ENCODE assay signal across 8 cellular contexts in genomic region chr12:132986001-132986884, GRCh38. TPM values are rescaled to one million over a fixed set of nuclear protein-coding genes. Genes with fewer than 3 reads are reported as not detected.
A peak's percentile ranks its signal among the peaks of the same experiment; 100 is the strongest.
DNase-seq lines count a peak whose midpoint lies in the region; ATAC-seq, FAIRE-seq and TF ChIP-seq lines count a peak whose summit lies in the region.

Gene ZNF26, plus strand, starts transcription at chr12:132986367. Its CDS starts 474 bp downstream, at chr12:132986841.

- FAIRE-seq in GM12892 (lab: Jason Lieb, UNC) = peak; percentile 98

- intact Hi-C loops in adrenal gland (cut with DNase I) (no loop called here), heart right ventricle (cut with DNase I) (loop anchor here in 8 of 10 donors (1.0 to 10.0 kb wide), 9 partner anchors 29 to 195 kb away; partner anchors contain the start of genes ZNF84 (in 7 of the 8), ZNF140 (in 3 of the 8), ZNF605 (in 2 of the 8) and ZNF268 (in 1 of the 8)), posterior cingulate gyrus (cut with DNase I) (loop anchor here (1.0 to 5.0 kb wide), 3 partner anchors 30 to 96 kb away; partner anchors contain the start of genes ZNF140, ZNF605 and ZNF84)

- peak within 1 kb of the TSS; percentile 62 to 86 (median 67) for H3K27ac ChIP-seq in adrenal gland
- peak within 1 kb of the TSS; percentile 44 to 92 (median 89) for H3K27ac ChIP-seq in heart right ventricle
- peak within 1 kb of the TSS; percentile 74 to 90 (median 88) for H3K27ac ChIP-seq in upper lobe of left lung

- peak; percentile 97 for ATAC-seq in HG02852 (IDR thresholded peaks at IDR 0.05; ENCODE audit: unreplicated experiment)
- ATAC-seq in heart right ventricle = peak; percentile 99 to 100 (median 100)
- ATAC-seq in upper lobe of left lung (ENCODE audit: low FRiP score in 2 of 2) = peak; percentile 99 to 100

- H3K9me3 ChIP-seq in adrenal gland (replicated peaks in 1 of 3) (peaks cover 0 to 5% (median 2%) of the 10 kb centered on the region in 3 donors), heart right ventricle (peaks cover 0 to 44% (median 11%) of the 10 kb centered on the region in 11 donors), upper lobe of left lung (peaks cover 7 to 28% (median 23%) of the 10 kb centered on the region in 4 donors)

- TF ChIP-seq EP300 in upper lobe of left lung (IDR thresholded peaks at IDR 0.05) = no peak

- H3K36me3 ChIP-seq in adrenal gland (replicated peaks in 1 of 2) = no peaks in the 10 kb centered on the region
- peaks cover 0 to 36% (median 17%) of the 10 kb centered on the region in 9 donors for H3K36me3 ChIP-seq in heart right ventricle
- peaks cover 0 to 18% (median 5%) of the 10 kb centered on the region in 4 donors for H3K36me3 ChIP-seq in upper lobe of left lung

- H3K4me3 ChIP-seq in adrenal gland = peak within 1 kb of the TSS; percentile 49 to 94 (median 85)
- H3K4me3 ChIP-seq in heart right ventricle = peak within 1 kb of the TSS; percentile 83 to 99 (median 94)
- H3K4me3 ChIP-seq in upper lobe of left lung = peak within 1 kb of the TSS; percentile 53 to 97 (median 75)

- peak; percentile 94 for TF ChIP-seq POLR2A in GM12892 (IDR thresholded peaks at IDR 0.05; ENCODE audit: low read depth, low read length)
- peak; percentile 30 to 67 for TF ChIP-seq POLR2A in adrenal gland (IDR thresholded peaks at IDR 0.05)
- TF ChIP-seq POLR2A in upper lobe of left lung (IDR thresholded peaks at IDR 0.05) = peak in 3 of 4 donors; percentile 15 to 75 (median 39)

- H3K27me3 ChIP-seq in adrenal gland (no peaks in the 10 kb centered on the region), heart right ventricle (no peaks in the 10 kb centered on the region), upper lobe of left lung (no peaks in the 10 kb centered on the region)

- DNase-seq in GM12892 (ENCODE audit: insufficient read length) = peak; percentile 87
- DNase-seq in NCI-H146 (lab: John Stamatoyannopoulos, UW) = peak; percentile 96
- DNase-seq in T-helper 1 cell = peak; percentile 68 to 94 (median 82)
- peak; percentile 89 to 95 (median 92) for DNase-seq in adrenal gland
- DNase-seq in heart right ventricle = peak; percentile 89 to 93
- peak; percentile 86 to 98 (median 90) for DNase-seq in posterior cingulate gyrus
- peak; percentile 91 to 96 for DNase-seq in upper lobe of left lung

- 0 to 2% (median 0%) methylated on average over 18 to 76 of the region's 76 CpGs for WGBS in adrenal gland, 4 donors
- WGBS in heart right ventricle, 2 donors = 1% methylated on average over 76 of the region's 76 CpGs
- WGBS in upper lobe of left lung, 2 donors = 1% methylated on average over 8 to 50 of the region's 76 CpGs

- no peak for TF ChIP-seq CTCF in adrenal gland (IDR thresholded peaks at IDR 0.05)
- TF ChIP-seq CTCF in heart right ventricle (IDR thresholded peaks at IDR 0.05) = no peak
- TF ChIP-seq CTCF in upper lobe of left lung (IDR thresholded peaks at IDR 0.05) = peak in 1 of 6 experiments; percentile 26

- H3K4me1 ChIP-seq in adrenal gland (replicated peaks in 1 of 2) (peaks cover 4 to 10% of the 10 kb centered on the region in 2 donors), heart right ventricle (peaks cover 0 to 23% (median 14%) of the 10 kb centered on the region in 9 donors), upper lobe of left lung (peaks cover 8 to 24% (median 13%) of the 10 kb centered on the region in 4 donors)

RNA-seq across cellular contexts. Expression of gene ZNF26, which starts in this region (rescaled TPM):
- 9.4 TPM for polyA plus RNA-seq in GM12892 (2012; ENCODE audit: missing spikeins)
- 10 to 100 TPM in 4 of 8 donors, 1 to 10 TPM in 4; 1.1 to 13.4 (median 10.4) TPM for total RNA-seq in adrenal gland
- 1 to 10 TPM; 2.9 to 5.0 (median 4.2) TPM for polyA plus RNA-seq in adrenal gland
- 1 to 10 TPM; 2.8 to 6.2 (median 4.1) TPM for total RNA-seq in heart right ventricle
- polyA plus RNA-seq in heart right ventricle = 1 to 10 TPM; 2.3 to 3.0 TPM
- 10 to 100 TPM in 5 of 6 donors, 1 to 10 TPM in 1; 8.9 to 17.6 (median 13.6) TPM for total RNA-seq in upper lobe of left lung

Comparison
In these comparisons a context has a peak if more than half of its experiments do, and no peak if none do; other contexts are left out.
1. Peak in every context shown above with its lines: DNase-seq, ATAC-seq, H3K4me3 ChIP-seq and H3K27ac ChIP-seq.
2. POLR2A ChIP-seq: peak in every context shown above with its lines; median percentile 94 in GM12892; 48 in adrenal gland; 39 in upper lobe of left lung.
3. intact Hi-C loops: an anchor here in heart right ventricle (1.0 to 10.0 kb wide) and posterior cingulate gyrus (1.0 to 5.0 kb wide); none called in adrenal gland.